Comparison of ENCODE assay signal across 9 cellular contexts in the genomic region with DNA sequence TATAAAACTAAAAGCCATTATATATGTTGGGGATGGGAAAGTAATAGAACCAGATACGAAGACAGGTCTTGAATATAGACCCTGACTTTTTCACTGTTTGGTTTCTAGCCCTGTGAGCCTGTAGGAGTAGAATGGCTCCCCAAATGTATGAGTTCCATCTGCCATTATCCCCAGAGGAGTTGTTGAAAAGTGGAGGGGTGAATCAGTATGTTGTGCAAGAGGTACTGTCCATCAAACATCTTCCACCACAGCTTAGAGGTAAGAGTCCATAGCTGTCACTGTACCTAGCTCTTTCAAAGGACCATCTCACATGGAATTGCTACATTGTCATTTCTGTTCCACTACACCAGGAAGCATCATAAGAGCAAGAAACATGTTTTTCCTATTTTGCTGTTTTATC. TPM values are rescaled to one million over a fixed set of nuclear protein-coding genes. Genes with fewer than 3 reads are reported as not detected.
DNase-seq lines count a peak whose midpoint lies in the region; ATAC-seq, FAIRE-seq and TF ChIP-seq lines count a peak whose summit lies in the region.
"Had no signal": no experiment of that assay in that cellular context is flagged by ENCODE, and none has a peak within 500 bp of the region (broad histone marks: within the 10 kb centered on the region; RNA-seq: fewer than 3 reads in every experiment).

No MANE protein-coding gene starts in this region.

- H2AK9ac ChIP-seq in IMR-90 (replicated peaks; ENCODE audit: low read depth, low read length, poor library complexity): no peak overlapping the region

- DNase-seq in IMR-90: no peak
- DNase-seq in activated naive CD8-positive, alpha-beta T cell treated with anti-CD3 and anti-CD28 coated beads, Interleukin-2, amount 50 U/mL, for 24 hours: no peak
- DNase-seq in mesothelial cell of epicardium (ENCODE audit: low spot score in 2 of 2, unreplicated experiment in 2 of 2): no peak
- DNase-seq in foreskin melanocyte: no peak
- no peak for DNase-seq in stimulated activated CD4-positive, alpha-beta T cell treated with anti-CD3 and anti-CD28 coated beads, Interleukin-15, amount 100 ng/mL, for 24 hours
- no peak for DNase-seq in ecto neural progenitor cell (ENCODE audit: low spot score)
- no peak for DNase-seq in GM12892 (ENCODE audit: insufficient read length)
- DNase-seq: thyroid gland had no signal

- no peak for FAIRE-seq in GM12892 (lab: Jason Lieb, UNC)

- no peaks in the 10 kb centered on the region for H3K9me3 Mint-ChIP-seq in activated naive CD8-positive, alpha-beta T cell treated with anti-CD3 and anti-CD28 coated beads, Interleukin-2, amount 50 U/mL, for 24 hours
- H3K9me3 Mint-ChIP-seq in mesothelial cell of epicardium: no peaks in the 10 kb centered on the region

- H3K56ac ChIP-seq in IMR-90 (ENCODE audit: extremely low read depth, insufficient read depth, low read length): no peak overlapping the region

- H3K27ac Mint-ChIP-seq in activated naive CD8-positive, alpha-beta T cell treated with anti-CD3 and anti-CD28 coated beads, Interleukin-2, amount 50 U/mL, for 24 hours: peak overlapping the region; percentile 99
- no peak overlapping the region for H3K27ac Mint-ChIP-seq in mesothelial cell of epicardium

- peak overlapping the region; percentile 66 to 88 (median 74) for H3K4me3 ChIP-seq in BLaER1 treated with 17β-estradiol and CSF1 and Interleukin-3, amounts not matched to agents 10 nM and 100 nM
- H3K4me3 ChIP-seq in IMR-90 (ENCODE audit: insufficient read depth, low read depth, low read length): no peak overlapping the region

- CTCF ChIA-PET in IMR-90 (lab: Yijun Ruan, JAX): interaction anchor here (0.6 kb wide), 1 partner anchor 63 kb away, joined by 3 read pairs; no protein-coding TSS in a partner anchor

- peak overlapping the region; percentile 86 to 98 (median 94) for H3K4me2 ChIP-seq in BLaER1 treated with 17β-estradiol and CSF1 and Interleukin-3, amounts not matched to agents 10 nM and 100 nM
- H3K4me2 ChIP-seq in IMR-90 (ENCODE audit: low read depth, low read length): peak overlapping the region; percentile 87; the same call in 1 of the 2 replicates

- H3K27me3 Mint-ChIP-seq in activated naive CD8-positive, alpha-beta T cell treated with anti-CD3 and anti-CD28 coated beads, Interleukin-2, amount 50 U/mL, for 24 hours: no peaks in the 10 kb centered on the region
- H3K27me3 Mint-ChIP-seq in mesothelial cell of epicardium (ENCODE audit: low read depth): no peaks in the 10 kb centered on the region

- H3K27me3 ChIP-seq in BLaER1 treated with 17β-estradiol and CSF1 and Interleukin-3, amounts not matched to agents 10 nM and 100 nM: no peaks in the 10 kb centered on the region
- H3K27me3 ChIP-seq in IMR-90 (ENCODE audit: control insufficient read depth, insufficient read depth, low read length): no peaks in the 10 kb centered on the region
- H3K27me3 ChIP-seq: thyroid gland had no signal

- intact Hi-C loops in IMR-90 (cut with micrococcal nuclease): loop anchor here (2.0 kb wide), 1 partner anchor 38 kb away; no protein-coding TSS in a partner anchor

- H2BK120ac ChIP-seq in IMR-90 (ENCODE audit: low read depth, low read length): no peak overlapping the region

- peak overlapping the region; percentile 99 for H3K4me3 Mint-ChIP-seq in activated naive CD8-positive, alpha-beta T cell treated with anti-CD3 and anti-CD28 coated beads, Interleukin-2, amount 50 U/mL, for 24 hours
- H3K4me3 Mint-ChIP-seq in mesothelial cell of epicardium: peak overlapping the region; percentile 90

- H3K4me1 ChIP-seq in BLaER1 treated with 17β-estradiol and CSF1 and Interleukin-3, amounts not matched to agents 10 nM and 100 nM: peaks cover 37 to 45% (median 42%) of the 10 kb centered on the region in 10 experiments
- no peaks in the 10 kb centered on the region; the same call in 1 of the 2 replicates for H3K4me1 ChIP-seq in IMR-90 (ENCODE audit: control insufficient read depth, insufficient read depth, low read length)

- H4K20me1 ChIP-seq in BLaER1 treated with 17β-estradiol and CSF1 and Interleukin-3, amounts not matched to agents 10 nM and 100 nM: peaks cover 0 to 21% (median 0%) of the 10 kb centered on the region in 11 experiments; a peak in 2 of 22 replicates
- H4K20me1 ChIP-seq in IMR-90 (ENCODE audit: insufficient read depth, low read length): peaks cover 4% of the 10 kb centered on the region

- H3K27ac ChIP-seq in BLaER1 treated with 17β-estradiol and CSF1 and Interleukin-3, amounts not matched to agents 10 nM and 100 nM: peak overlapping the region in 9 of 11 experiments; percentile 91 to 99 (median 95); a peak in 17 of 22 replicates
- H3K27ac ChIP-seq in IMR-90 (ENCODE audit: insufficient read depth, low read length): no peak overlapping the region
- H3K27ac ChIP-seq: thyroid gland had no signal

- no peak overlapping the region for H2BK15ac ChIP-seq in IMR-90 (ENCODE audit: low read depth, low read length)

- H3K79me1 ChIP-seq in IMR-90 (ENCODE audit: low read depth in 1 of 2, low read length in 2 of 2): peaks cover 38 to 58% of the 10 kb centered on the region in 2 experiments

- H4K91ac ChIP-seq in IMR-90 (ENCODE audit: insufficient read depth, low read depth, low read length): no peak overlapping the region

- no peak overlapping the region for H4K8ac ChIP-seq in IMR-90 (ENCODE audit: low read depth in 2 of 2, low read length in 2 of 2)

- no peak for ATAC-seq in IMR-90 (ENCODE audit: low read depth)
- no peak for ATAC-seq in activated naive CD8-positive, alpha-beta T cell treated with anti-CD3 and anti-CD28 coated beads, Interleukin-2, amount 50 U/mL, for 24 hours

- no peak overlapping the region for H2BK5ac ChIP-seq in IMR-90 (ENCODE audit: low read depth, low read length, poor library complexity, severe bottlenecking)

- no peak for TF ChIP-seq POLR2A in IMR-90 (IDR thresholded peaks at IDR 0.05; ENCODE audit: low read depth, low read length)
- no peak for TF ChIP-seq POLR2A in GM12892 (IDR thresholded peaks at IDR 0.05; ENCODE audit: low read depth, low read length)

- no peak overlapping the region for H3K18ac ChIP-seq in IMR-90 (ENCODE audit: low read depth, low read length)

- POLR2A ChIA-PET in IMR-90 (lab: Charles Lee; ENCODE audit: unreplicated experiment): interaction anchor here (1.2 kb wide), 1 partner anchor 39 kb away, joined by 37 read pairs; a partner anchor contains a TSS

- BruUV-seq in IMR-90 (replicated peaks; lab: Mats Ljungman, UMichigan): no TSS peak

- H3K9me3 ChIP-seq in BLaER1 treated with 17β-estradiol and CSF1 and Interleukin-3, amounts not matched to agents 10 nM and 100 nM (replicated peaks in 1 of 11): no peaks in the 10 kb centered on the region
- no peaks in the 10 kb centered on the region for H3K9me3 ChIP-seq in IMR-90 (ENCODE audit: control insufficient read depth, insufficient read depth, low read length)
- H3K9me3 ChIP-seq: thyroid gland had no signal

- no peak overlapping the region for H2BK20ac ChIP-seq in IMR-90 (ENCODE audit: low read depth, low read length)

- H2AK5ac ChIP-seq in IMR-90 (ENCODE audit: low read depth, low read length): no peak overlapping the region

- in situ Hi-C loops in IMR-90 (cut with MboI; ENCODE audit: low sequenced_read_pairs): no loop called here

- H3K36me3 ChIP-seq in BLaER1 treated with 17β-estradiol and CSF1 and Interleukin-3, amounts not matched to agents 10 nM and 100 nM: peaks cover 34 to 72% (median 61%) of the 10 kb centered on the region in 11 experiments
- peaks cover 5% of the 10 kb centered on the region for H3K36me3 ChIP-seq in IMR-90 (ENCODE audit: control insufficient read depth, insufficient read depth, low read length)

- no peak overlapping the region for H3K4ac ChIP-seq in IMR-90 (ENCODE audit: low read depth, low read length)

- H2AFZ ChIP-seq in IMR-90 (replicated peaks; ENCODE audit: low read length, poor library complexity): no peak overlapping the region

- peak overlapping the region in 10 of 11 experiments; percentile 52 to 98 (median 91); a peak in 19 of 22 replicates for H3K9ac ChIP-seq in BLaER1 treated with 17β-estradiol and CSF1 and Interleukin-3, amounts not matched to agents 10 nM and 100 nM
- H3K9ac ChIP-seq in IMR-90 (ENCODE audit: low read depth, low read length): peak overlapping the region; percentile 38; the same call in 1 of the 2 replicates

- H3K23ac ChIP-seq in IMR-90 (ENCODE audit: low read depth, low read length): 0 out of 2 replicates have a peak overlapping the region, but pooled peaks have one; percentile 62

- peaks cover 47% of the 10 kb centered on the region for H3K36me3 Mint-ChIP-seq in activated naive CD8-positive, alpha-beta T cell treated with anti-CD3 and anti-CD28 coated beads, Interleukin-2, amount 50 U/mL, for 24 hours (ENCODE audit: low read depth)
- H3K36me3 Mint-ChIP-seq in mesothelial cell of epicardium: peaks cover 11% of the 10 kb centered on the region

- dilution Hi-C loops in IMR-90 (cut with HindIII; ENCODE audit: low sequenced_read_pairs, unreplicated experiment): no loop called here

- no peak overlapping the region for H3K14ac ChIP-seq in IMR-90 (replicated peaks; ENCODE audit: low read depth, low read length)

- H3K9me1 ChIP-seq in IMR-90 (ENCODE audit: insufficient read depth, low read length): peaks cover 8% of the 10 kb centered on the region

- H3K4me1 Mint-ChIP-seq in activated naive CD8-positive, alpha-beta T cell treated with anti-CD3 and anti-CD28 coated beads, Interleukin-2, amount 50 U/mL, for 24 hours: peaks cover 41% of the 10 kb centered on the region
- H3K4me1 Mint-ChIP-seq in mesothelial cell of epicardium: peaks cover 24% of the 10 kb centered on the region

- TF ChIP-seq RAD21 in IMR-90 (IDR thresholded peaks at IDR 0.05; ENCODE audit: low read length): no peak

- TF ChIP-seq CTCF in IMR-90 (conservative IDR thresholded peaks at IDR 0.05; ENCODE audit: low read depth, low read length) (no peak), mesothelial cell of epicardium (IDR thresholded peaks at IDR 0.05; ENCODE audit: unreplicated experiment) (no peak)

- no peak overlapping the region for H4K5ac ChIP-seq in IMR-90 (ENCODE audit: low read depth, low read length)

- no CpG with 5 or more reads among the region's 1 CpG for WGBS in IMR-90 (ENCODE audit: extremely low coverage in 2 of 2, insufficient read length in 1 of 2), 2 experiments

RNA-seq across cellular contexts. Expression of a gene that starts 1.1 kb away (rescaled TPM):
- total RNA-seq in IMR-90 (2012; rRNA removed) (52.8 and 57.9 TPM in 2 replicates), mesothelial cell of epicardium (56.3 to 62.6 TPM (median 57.1 TPM) in 3 replicates)
- 35.6 and 40.9 TPM in 2 replicates for polyA plus RNA-seq in IMR-90 (2012; rRNA removed)
- 24.1 and 33.8 TPM in 2 replicates for polyA plus RNA-seq in IMR-90 (2012; cell fraction: cytosol; rRNA removed)
- 21.1 and 24.2 TPM in 2 replicates for polyA plus RNA-seq in IMR-90 (2012; cell fraction: nucleus; rRNA removed; ENCODE audit: low replicate concordance)
- polyA plus RNA-seq in GM12892 (2012; ENCODE audit: missing spikeins): 46.3 TPM

RNA-seq across cellular contexts. Expression of a gene that starts 1.9 kb away (rescaled TPM):
- total RNA-seq in IMR-90 (2012; rRNA removed): 80.1 and 126 TPM in 2 replicates
- 151 and 160 TPM in 2 replicates for polyA plus RNA-seq in IMR-90 (2012; rRNA removed)
- 68.0 and 178 TPM in 2 replicates for polyA plus RNA-seq in IMR-90 (2012; cell fraction: cytosol; rRNA removed)
- 16.5 and 43.9 TPM in 2 replicates for polyA plus RNA-seq in IMR-90 (2012; cell fraction: nucleus; rRNA removed; ENCODE audit: low replicate concordance)
- 137 to 148 TPM (median 145 TPM) in 3 replicates for total RNA-seq in mesothelial cell of epicardium
- 194 TPM for polyA plus RNA-seq in GM12892 (2012; ENCODE audit: missing spikeins)

RNA-seq across cellular contexts. Expression of a gene that starts 24.5 kb away (rescaled TPM):
- total RNA-seq in IMR-90 (2012; rRNA removed) (7.2 and 7.5 TPM in 2 replicates), mesothelial cell of epicardium (5.2 to 6.9 TPM (median 6.4 TPM) in 3 replicates)
- 21.9 and 23.1 TPM in 2 replicates for polyA plus RNA-seq in IMR-90 (2012; rRNA removed)
- polyA plus RNA-seq in IMR-90 (2012; cell fraction: cytosol; rRNA removed): 10.5 and 21.1 TPM in 2 replicates
- polyA plus RNA-seq in IMR-90 (2012; cell fraction: nucleus; rRNA removed; ENCODE audit: low replicate concordance): 87.7 and 150 TPM in 2 replicates
- polyA plus RNA-seq in GM12892 (2012; ENCODE audit: missing spikeins): 29.2 TPM

RNA-seq across cellular contexts. Expression of a gene that starts 39.3 kb away (rescaled TPM):
- total RNA-seq in IMR-90 (2012; rRNA removed) (11,536 and 12,939 TPM in 2 replicates), mesothelial cell of epicardium (2,078 to 2,104 TPM (median 2,089 TPM) in 3 replicates)
- 21,893 and 22,387 TPM in 2 replicates for polyA plus RNA-seq in IMR-90 (2012; rRNA removed)
- polyA plus RNA-seq in IMR-90 (2012; cell fraction: cytosol; rRNA removed): 8,363 and 20,126 TPM in 2 replicates
- polyA plus RNA-seq in IMR-90 (2012; cell fraction: nucleus; rRNA removed; ENCODE audit: low replicate concordance): 5,196 and 8,980 TPM in 2 replicates
- 6,742 TPM for polyA plus RNA-seq in GM12892 (2012; ENCODE audit: missing spikeins)

RNA-seq across cellular contexts. Expression of a gene that starts 43.1 kb away (rescaled TPM):
- total RNA-seq in IMR-90 (2012; rRNA removed) (3.4 and 3.6 TPM in 2 replicates), mesothelial cell of epicardium (2.2 to 2.6 TPM (median 2.5 TPM) in 3 replicates)
- polyA plus RNA-seq in IMR-90 (2012; rRNA removed): 10.4 and 12.1 TPM in 2 replicates
- polyA plus RNA-seq in IMR-90 (2012; cell fraction: cytosol; rRNA removed): 8.1 and 14.4 TPM in 2 replicates
- 8.3 and 12.8 TPM in 2 replicates for polyA plus RNA-seq in IMR-90 (2012; cell fraction: nucleus; rRNA removed; ENCODE audit: low replicate concordance)
- polyA plus RNA-seq in GM12892 (2012; ENCODE audit: missing spikeins): 32.1 TPM
